In genomic region chr20:43995645-43996044, GRCh38 we compare ENCODE assay signal across 25 cellular contexts.
DNase-seq lines count a peak whose midpoint lies in the region; ATAC-seq, FAIRE-seq and TF ChIP-seq lines count a peak whose summit lies in the region.
"Had no signal": no experiment of that assay in that cellular context is flagged by ENCODE, and none has a peak within 500 bp of the region (broad histone marks: within the 10 kb centered on the region; RNA-seq: fewer than 3 reads in every experiment).

No MANE protein-coding gene starts in this region.

- H3K27me3 ChIP-seq in GM12878 (replicated peaks in 1 of 2; ENCODE audit: control insufficient read depth in 2 of 2, insufficient read depth in 2 of 2, low read length in 1 of 2): no peaks in the 10 kb centered on the region
- H3K27me3 ChIP-seq in Karpas-422 (ENCODE audit: low read length): no peaks in the 10 kb centered on the region
- H3K27me3 ChIP-seq: BLaER1 treated with 17β-estradiol and CSF1 and Interleukin-3, amounts not matched to agents 10 nM and 100 nM had no signal

- H3K27ac Mint-ChIP-seq in activated naive CD4-positive, alpha-beta T cell treated with anti-CD3 and anti-CD28 coated beads, Interleukin-2, amount 50 U/mL, for 24 hours: peak overlapping the region; percentile 32
- peak overlapping the region; percentile 26 for H3K27ac Mint-ChIP-seq in stimulated activated naive CD8-positive, alpha-beta T cell treated with anti-CD3 and anti-CD28 coated beads, Interleukin-15, Interleukin-2, amounts not matched to agents 100 ng/mL and 50 ng/mL, for 24 hours
- H3K27ac Mint-ChIP-seq in stimulated activated naive CD8-positive, alpha-beta T cell treated with anti-CD3 and anti-CD28 coated beads, Interleukin-15, amount 100 ng/mL, for 72 hours: no peak overlapping the region
- no peak overlapping the region for H3K27ac Mint-ChIP-seq in stimulated activated effector memory CD8-positive, alpha-beta T cell treated with anti-CD3 and anti-CD28 coated beads, Interleukin-12 subunit alpha, Interleukin-12 subunit beta, amount 100 ng/mL, for 72 hours
- H3K27ac Mint-ChIP-seq: B cell; CD4-positive, alpha-beta T cell; CD8-positive, alpha-beta T cell had no signal

- H3K4me3 ChIP-seq in GM12878: no peak overlapping the region
- no peak overlapping the region for H3K4me3 ChIP-seq in Karpas-422 (ENCODE audit: low read length)
- H3K4me3 ChIP-seq: A549; BLaER1 treated with 17β-estradiol and CSF1 and Interleukin-3, amounts not matched to agents 10 nM and 100 nM had no signal

- intact Hi-C loops in GM12878 (cut with micrococcal nuclease; ENCODE audit: unreplicated experiment): no loop called here
- intact Hi-C loops in left colon (cut with DNase I, micrococcal nuclease): no loop called here

- H3K36me3 Mint-ChIP-seq in activated naive CD4-positive, alpha-beta T cell treated with anti-CD3 and anti-CD28 coated beads, Interleukin-2, amount 50 U/mL, for 24 hours: no peaks in the 10 kb centered on the region
- no peaks in the 10 kb centered on the region for H3K36me3 Mint-ChIP-seq in stimulated activated naive CD8-positive, alpha-beta T cell treated with anti-CD3 and anti-CD28 coated beads, Interleukin-15, Interleukin-2, amounts not matched to agents 100 ng/mL and 50 ng/mL, for 24 hours (ENCODE audit: low read depth)
- no peaks in the 10 kb centered on the region for H3K36me3 Mint-ChIP-seq in stimulated activated effector memory CD8-positive, alpha-beta T cell treated with anti-CD3 and anti-CD28 coated beads, Interleukin-12 subunit alpha, Interleukin-12 subunit beta, amount 100 ng/mL, for 72 hours
- H3K36me3 Mint-ChIP-seq: CD8-positive, alpha-beta T cell had no signal

- H3K9me3 Mint-ChIP-seq in activated naive CD4-positive, alpha-beta T cell treated with anti-CD3 and anti-CD28 coated beads, Interleukin-2, amount 50 U/mL, for 24 hours: no peaks in the 10 kb centered on the region
- H3K9me3 Mint-ChIP-seq in stimulated activated naive CD8-positive, alpha-beta T cell treated with anti-CD3 and anti-CD28 coated beads, Interleukin-15, Interleukin-2, amounts not matched to agents 100 ng/mL and 50 ng/mL, for 24 hours: peaks cover 7% of the 10 kb centered on the region
- H3K9me3 Mint-ChIP-seq in stimulated activated naive CD8-positive, alpha-beta T cell treated with anti-CD3 and anti-CD28 coated beads, Interleukin-15, amount 100 ng/mL, for 72 hours: peaks cover 10 to 15% of the 10 kb centered on the region in 2 donors
- H3K9me3 Mint-ChIP-seq in stimulated activated effector memory CD8-positive, alpha-beta T cell treated with anti-CD3 and anti-CD28 coated beads, Interleukin-12 subunit alpha, Interleukin-12 subunit beta, amount 100 ng/mL, for 72 hours: no peaks in the 10 kb centered on the region
- H3K9me3 Mint-ChIP-seq: CD4-positive, alpha-beta T cell; CD8-positive, alpha-beta T cell had no signal

- CTCF ChIA-PET in GM12878 (lab: Yijun Ruan, JAX): no interaction called here

- no peak overlapping the region for H3K27ac ChIP-seq in GM12878 (ENCODE audit: control insufficient read depth, insufficient read depth)
- no peak overlapping the region for H3K27ac ChIP-seq in Karpas-422 (ENCODE audit: low read length)
- H3K27ac ChIP-seq: 22Rv1; A549; BLaER1 treated with 17β-estradiol and CSF1 and Interleukin-3, amounts not matched to agents 10 nM and 100 nM; C4-2B had no signal

- H3K9ac ChIP-seq in GM12878 (ENCODE audit: control insufficient read depth, insufficient read depth, low read length): no peak overlapping the region
- no peak overlapping the region for H3K9ac ChIP-seq in Karpas-422 (ENCODE audit: low read length)
- H3K9ac ChIP-seq: BLaER1 treated with 17β-estradiol and CSF1 and Interleukin-3, amounts not matched to agents 10 nM and 100 nM had no signal

- H3K9me3 ChIP-seq in GM12878 (replicated peaks; ENCODE audit: control insufficient read depth, insufficient read depth, low read length) (no peaks in the 10 kb centered on the region; the same call in 2 of the 3 replicates), Karpas-422 (ENCODE audit: low read length) (no peaks in the 10 kb centered on the region)
- H3K9me3 ChIP-seq: A549; BLaER1 treated with 17β-estradiol and CSF1 and Interleukin-3, amounts not matched to agents 10 nM and 100 nM; Caco-2 had no signal

- no peak for TF ChIP-seq CTCF in GM12878 (IDR thresholded peaks at IDR 0.05 in 2 of 3, conservative IDR thresholded peaks at IDR 0.05 in 1 of 3; ENCODE audit: control insufficient read depth in 2 of 3, extremely low read depth in 1 of 3, insufficient read depth in 1 of 3, low read depth in 3 of 3, low read length in 3 of 3)

- BruUV-seq in GM12878 (replicated peaks; lab: Mats Ljungman, UMichigan): no TSS peak

- SMC1A ChIA-PET in GM12878 (lab: Charles Lee; ENCODE audit: uncharacterized antibody, unreplicated experiment): interaction anchor here (1.0 to 4.5 kb wide), 5 partner anchors 8 to 83 kb away, joined by 3 to 32 read pairs (median 5); no protein-coding TSS in a partner anchor

- no peak for ATAC-seq in stimulated activated naive CD8-positive, alpha-beta T cell treated with anti-CD3 and anti-CD28 coated beads, Interleukin-15, amount 100 ng/mL, for 72 hours
- no peak for ATAC-seq in GM12878
- ATAC-seq in left colon: peak; percentile 21
- no peak for ATAC-seq in stimulated activated effector memory CD8-positive, alpha-beta T cell treated with anti-CD3 and anti-CD28 coated beads, Interleukin-12 subunit alpha, Interleukin-12 subunit beta, amount 100 ng/mL, for 72 hours
- ATAC-seq: A549; CD8-positive, alpha-beta T cell had no signal

- H2AFZ ChIP-seq in GM12878 (ENCODE audit: control insufficient read depth, low read depth, low read length): no peak overlapping the region
- no peak overlapping the region for H2AFZ ChIP-seq in Karpas-422 (ENCODE audit: low read length)

- in situ Hi-C loops in GM12878 (cut with MboI): no loop called here

- RAD21 ChIA-PET in GM12878 (lab: Charles Lee; ENCODE audit: unreplicated experiment): interaction anchor here (1.0 to 1.8 kb wide), 2 partner anchors 11 to 14 kb away, joined by 3 to 7 read pairs; no protein-coding TSS in a partner anchor

- H3K27me3 Mint-ChIP-seq in activated naive CD4-positive, alpha-beta T cell treated with anti-CD3 and anti-CD28 coated beads, Interleukin-2, amount 50 U/mL, for 24 hours: no peaks in the 10 kb centered on the region
- peaks cover 21% of the 10 kb centered on the region for H3K27me3 Mint-ChIP-seq in stimulated activated naive CD8-positive, alpha-beta T cell treated with anti-CD3 and anti-CD28 coated beads, Interleukin-15, Interleukin-2, amounts not matched to agents 100 ng/mL and 50 ng/mL, for 24 hours
- peaks cover 24% of the 10 kb centered on the region for H3K27me3 Mint-ChIP-seq in stimulated activated naive CD8-positive, alpha-beta T cell treated with anti-CD3 and anti-CD28 coated beads, Interleukin-15, amount 100 ng/mL, for 72 hours
- H3K27me3 Mint-ChIP-seq: CD4-positive, alpha-beta T cell had no signal

- H3K4me2 ChIP-seq in GM12878 (ENCODE audit: control insufficient read depth, insufficient read depth) (no peak overlapping the region), Karpas-422 (ENCODE audit: low read depth, low read length, poor library complexity, severe bottlenecking) (no peak overlapping the region)
- H3K4me2 ChIP-seq: A549 had no signal

- no peak for TF ChIP-seq POLR2A in GM12878 (IDR thresholded peaks at IDR 0.05; ENCODE audit: low read depth, low read length)

- H3K36me3 ChIP-seq in GM12878 (ENCODE audit: control insufficient read depth in 2 of 2, insufficient read depth in 2 of 2, low read length in 1 of 2) (no peaks in the 10 kb centered on the region), Karpas-422 (ENCODE audit: insufficient read depth, low read length) (peaks cover 70% of the 10 kb centered on the region)
- H3K36me3 ChIP-seq: BLaER1 treated with 17β-estradiol and CSF1 and Interleukin-3, amounts not matched to agents 10 nM and 100 nM had no signal

- no peak for TF ChIP-seq EP300 in GM12878 (IDR thresholded peaks at IDR 0.05; ENCODE audit: borderline replicate concordance in 1 of 2, control insufficient read depth in 1 of 2, low read depth in 2 of 2, low read length in 2 of 2)

- H3K4me1 ChIP-seq in GM12878 (ENCODE audit: control insufficient read depth, insufficient read depth, low read length): no peaks in the 10 kb centered on the region
- peaks cover 28% of the 10 kb centered on the region for H3K4me1 ChIP-seq in Karpas-422 (ENCODE audit: low read length)
- H3K4me1 ChIP-seq: A549, Caco-2 had no signal

- H4K20me1 ChIP-seq in GM12878 (ENCODE audit: control insufficient read depth, insufficient read depth) (no peaks in the 10 kb centered on the region), Karpas-422 (ENCODE audit: insufficient read depth, low read depth, low read length) (no peaks in the 10 kb centered on the region)
- H4K20me1 ChIP-seq: BLaER1 treated with 17β-estradiol and CSF1 and Interleukin-3, amounts not matched to agents 10 nM and 100 nM had no signal

- FAIRE-seq in GM12878 (lab: Jason Lieb, UNC): no peak
- FAIRE-seq: A549, D721Med, GM12891, GM19239 had no signal

- POLR2A ChIA-PET in GM12878 (lab: Charles Lee): interaction anchor here (1.0 kb wide), 1 partner anchor 8 kb away, joined by 6 read pairs; no protein-coding TSS in a partner anchor

- no peak overlapping the region for H3K4me3 Mint-ChIP-seq in activated naive CD4-positive, alpha-beta T cell treated with anti-CD3 and anti-CD28 coated beads, Interleukin-2, amount 50 U/mL, for 24 hours
- H3K4me3 Mint-ChIP-seq in stimulated activated naive CD8-positive, alpha-beta T cell treated with anti-CD3 and anti-CD28 coated beads, Interleukin-15, Interleukin-2, amounts not matched to agents 100 ng/mL and 50 ng/mL, for 24 hours: no peak overlapping the region
- no peak overlapping the region for H3K4me3 Mint-ChIP-seq in stimulated activated naive CD8-positive, alpha-beta T cell treated with anti-CD3 and anti-CD28 coated beads, Interleukin-15, amount 100 ng/mL, for 72 hours
- H3K4me3 Mint-ChIP-seq in stimulated activated effector memory CD8-positive, alpha-beta T cell treated with anti-CD3 and anti-CD28 coated beads, Interleukin-12 subunit alpha, Interleukin-12 subunit beta, amount 100 ng/mL, for 72 hours: no peak overlapping the region
- H3K4me3 Mint-ChIP-seq: B cell; CD4-positive, alpha-beta T cell; CD8-positive, alpha-beta T cell had no signal

- peaks cover 12% of the 10 kb centered on the region for H3K4me1 Mint-ChIP-seq in activated naive CD4-positive, alpha-beta T cell treated with anti-CD3 and anti-CD28 coated beads, Interleukin-2, amount 50 U/mL, for 24 hours
- H3K4me1 Mint-ChIP-seq in stimulated activated naive CD8-positive, alpha-beta T cell treated with anti-CD3 and anti-CD28 coated beads, Interleukin-15, Interleukin-2, amounts not matched to agents 100 ng/mL and 50 ng/mL, for 24 hours (ENCODE audit: low read depth): peaks cover 5% of the 10 kb centered on the region
- no peaks in the 10 kb centered on the region for H3K4me1 Mint-ChIP-seq in stimulated activated naive CD8-positive, alpha-beta T cell treated with anti-CD3 and anti-CD28 coated beads, Interleukin-15, amount 100 ng/mL, for 72 hours
- peaks cover 7% of the 10 kb centered on the region for H3K4me1 Mint-ChIP-seq in stimulated activated effector memory CD8-positive, alpha-beta T cell treated with anti-CD3 and anti-CD28 coated beads, Interleukin-12 subunit alpha, Interleukin-12 subunit beta, amount 100 ng/mL, for 72 hours
- H3K4me1 Mint-ChIP-seq: B cell had no signal

- H3K79me2 ChIP-seq in GM12878 (ENCODE audit: control insufficient read depth, insufficient read depth, low read length) (no peaks in the 10 kb centered on the region), Karpas-422 (ENCODE audit: low read length) (peaks cover 84% of the 10 kb centered on the region)

- no peaks in the 10 kb centered on the region for H3K9me2 ChIP-seq in Karpas-422 (replicated peaks; ENCODE audit: insufficient read depth, low read length)

- no peak for TF ChIP-seq RAD21 in GM12878 (IDR thresholded peaks at IDR 0.05; ENCODE audit: insufficient read depth, low read depth, low read length)

- DNase-seq in activated naive CD4-positive, alpha-beta T cell (lab: John Stamatoyannopoulos, UW): no peak
- no peak for DNase-seq in stimulated activated naive CD8-positive, alpha-beta T cell treated with anti-CD3 and anti-CD28 coated beads, Interleukin-15, amount 100 ng/mL, for 72 hours
- no peak for DNase-seq in GM12878 (ENCODE audit: low read depth, low spot score)
- DNase-seq in left colon: no peak
- DNase-seq in stimulated activated effector memory CD8-positive, alpha-beta T cell treated with anti-CD3 and anti-CD28 coated beads, Interleukin-12 subunit alpha, Interleukin-12 subunit beta, amount 100 ng/mL, for 72 hours (ENCODE audit: low spot score in 2 of 2): no peak
- DNase-seq in Karpas-422: no peak
- DNase-seq: AML-193; Caco-2; Calu3; CD4-positive, alpha-beta T cell; CD8-positive, alpha-beta T cell; DMS79; DND-41; EL; GDM1 had no signal

Comparison
In these comparisons a context has a peak if more than half of its experiments do, and no peak if none do; other contexts are left out.
1. H3K27ac Mint-ChIP-seq: peak in activated naive CD4-positive, alpha-beta T cell treated with anti-CD3 and anti-CD28 coated beads, Interleukin-2, amount 50 U/mL, for 24 hours (single experiment) and stimulated activated naive CD8-positive, alpha-beta T cell treated with anti-CD3 and anti-CD28 coated beads, Interleukin-15, Interleukin-2, amounts not matched to agents 100 ng/mL and 50 ng/mL, for 24 hours (single experiment); none in stimulated activated naive CD8-positive, alpha-beta T cell treated with anti-CD3 and anti-CD28 coated beads, Interleukin-15, amount 100 ng/mL, for 72 hours (0 of 2) and stimulated activated effector memory CD8-positive, alpha-beta T cell treated with anti-CD3 and anti-CD28 coated beads, Interleukin-12 subunit alpha, Interleukin-12 subunit beta, amount 100 ng/mL, for 72 hours (single experiment).